ENCODE assay signal across 2 cellular contexts in the genomic region with DNA sequence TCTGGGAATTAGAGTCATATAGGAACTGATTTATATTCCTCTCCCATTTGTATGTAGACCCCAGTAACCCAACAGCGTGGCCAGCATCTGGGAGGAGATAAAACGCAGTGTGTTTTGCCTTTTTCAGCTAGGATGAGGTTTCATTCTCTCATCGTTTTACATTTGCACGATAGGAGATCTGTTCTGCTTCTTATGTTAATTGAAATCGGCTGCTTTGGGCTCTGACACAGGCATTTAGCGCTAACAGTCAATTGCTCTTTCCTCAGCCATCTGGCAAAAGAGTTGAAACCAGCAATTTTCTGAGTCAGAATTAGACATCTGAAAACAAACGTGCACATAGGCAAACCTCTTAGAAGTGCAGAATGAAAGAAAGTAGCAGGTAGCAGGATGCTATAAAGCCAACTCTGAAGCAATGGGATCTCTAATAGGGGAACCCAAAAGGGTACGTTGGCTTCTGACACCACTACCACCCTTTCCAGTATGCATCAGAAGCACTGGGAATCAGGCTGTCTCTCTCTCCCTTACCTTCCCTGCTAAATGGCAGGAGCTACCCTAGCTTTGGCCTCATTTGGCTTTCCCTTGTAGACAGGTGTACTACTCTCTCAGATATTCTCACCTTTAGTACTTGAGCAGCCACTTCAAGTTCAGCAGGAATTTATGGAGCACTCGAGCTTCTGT.
TF ChIP-seq lines count a peak whose summit lies in the region.

No MANE protein-coding gene starts in this region.

TF ChIP-seq in H1, 55 proteins besides CTCF, POLR2A, EP300 and RAD21 (continues in another document):
- TF ChIP-seq ZNF274 (IDR thresholded peaks at IDR 0.05; ENCODE audit: borderline replicate concordance, extremely low read depth, low read length) (no peak), BRCA1 (IDR thresholded peaks at IDR 0.05; ENCODE audit: low read depth, low read length) (no peak), KDM5A (IDR thresholded peaks at IDR 0.05; ENCODE audit: low read length) (no peak), POU5F1 (IDR thresholded peaks at IDR 0.05; ENCODE audit: low read depth, low read length) (0 out of 2 replicates have a peak, but pooled peaks have one; percentile 0), NRF1 (IDR thresholded peaks at IDR 0.05; ENCODE audit: low read depth, low read length) (no peak), BACH1 (IDR thresholded peaks at IDR 0.05; ENCODE audit: low read length) (no peak), KDM4A (IDR thresholded peaks at IDR 0.05; ENCODE audit: low read depth, low read length, severe bottlenecking) (no peak), USF2 (IDR thresholded peaks at IDR 0.05; ENCODE audit: low read length) (no peak), JUND (IDR thresholded peaks at IDR 0.05; ENCODE audit: low read length) (no peak), CHD1 (IDR thresholded peaks at IDR 0.05; ENCODE audit: low read depth, low read length) (no peak), SUZ12 (IDR thresholded peaks at IDR 0.05; ENCODE audit: low read length) (no peak), GABPA (IDR thresholded peaks at IDR 0.05; ENCODE audit: borderline replicate concordance, insufficient read depth, low read length) (no peak), ATF2 (IDR thresholded peaks at IDR 0.05; ENCODE audit: low read length) (no peak), SP1 (IDR thresholded peaks at IDR 0.05; ENCODE audit: low read depth, low read length) (no peak), PHF8 (conservative IDR thresholded peaks at IDR 0.05; ENCODE audit: low read depth, low read length) (no peak)

TF ChIP-seq in HepG2, 621 proteins besides CTCF, POLR2A, EP300 and RAD21:
- TF ChIP-seq, protein P1, sequence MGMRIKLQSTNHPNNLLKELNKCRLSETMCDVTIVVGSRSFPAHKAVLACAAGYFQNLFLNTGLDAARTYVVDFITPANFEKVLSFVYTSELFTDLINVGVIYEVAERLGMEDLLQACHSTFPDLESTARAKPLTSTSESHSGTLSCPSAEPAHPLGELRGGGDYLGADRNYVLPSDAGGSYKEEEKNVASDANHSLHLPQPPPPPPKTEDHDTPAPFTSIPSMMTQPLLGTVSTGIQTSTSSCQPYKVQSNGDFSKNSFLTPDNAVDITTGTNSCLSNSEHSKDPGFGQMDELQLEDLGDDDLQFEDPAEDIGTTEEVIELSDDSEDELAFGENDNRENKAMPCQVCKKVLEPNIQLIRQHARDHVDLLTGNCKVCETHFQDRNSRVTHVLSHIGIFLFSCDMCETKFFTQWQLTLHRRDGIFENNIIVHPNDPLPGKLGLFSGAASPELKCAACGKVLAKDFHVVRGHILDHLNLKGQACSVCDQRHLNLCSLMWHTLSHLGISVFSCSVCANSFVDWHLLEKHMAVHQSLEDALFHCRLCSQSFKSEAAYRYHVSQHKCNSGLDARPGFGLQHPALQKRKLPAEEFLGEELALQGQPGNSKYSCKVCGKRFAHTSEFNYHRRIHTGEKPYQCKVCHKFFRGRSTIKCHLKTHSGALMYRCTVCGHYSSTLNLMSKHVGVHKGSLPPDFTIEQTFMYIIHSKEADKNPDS (CRISPR knock-in tag; IDR thresholded peaks at IDR 0.05) = no peak
- TF ChIP-seq, protein P2, sequence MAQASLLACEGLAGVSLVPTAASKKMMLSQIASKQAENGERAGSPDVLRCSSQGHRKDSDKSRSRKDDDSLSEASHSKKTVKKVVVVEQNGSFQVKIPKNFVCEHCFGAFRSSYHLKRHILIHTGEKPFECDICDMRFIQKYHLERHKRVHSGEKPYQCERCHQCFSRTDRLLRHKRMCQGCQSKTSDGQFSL (CRISPR knock-in tag; IDR thresholded peaks at IDR 0.05) = no peak
- no peak for TF ChIP-seq BRF2 (CRISPR knock-in tag; IDR thresholded peaks at IDR 0.05)
